26 cellular contexts compared by ENCODE assay signal in the genomic region with DNA sequence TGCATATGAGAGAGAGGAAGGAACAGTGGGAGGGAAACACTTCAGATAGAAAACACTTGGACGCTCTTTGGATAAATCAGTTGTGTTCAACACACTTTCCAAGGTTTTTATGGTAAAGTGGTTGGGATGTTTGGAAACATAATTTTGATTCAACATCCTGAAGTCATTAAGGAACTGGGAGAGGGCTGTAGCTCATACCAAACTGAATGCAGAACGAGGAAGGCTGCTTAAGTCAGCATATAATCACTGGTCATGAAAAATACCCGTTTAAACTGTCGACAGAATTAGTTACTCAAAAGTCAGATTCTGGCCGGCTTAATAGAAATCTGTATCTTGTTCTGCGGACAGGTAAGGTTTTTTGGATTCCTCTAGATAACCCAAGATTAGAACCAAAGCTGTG. TPM values are rescaled to one million over a fixed set of nuclear protein-coding genes. Genes with fewer than 3 reads are reported as not detected.
A peak's percentile ranks its signal among the peaks of the same experiment; 100 is the strongest.
DNase-seq lines count a peak whose midpoint lies in the region; ATAC-seq and TF ChIP-seq lines count a peak whose summit lies in the region.
"Had no signal": no experiment of that assay in that cellular context is flagged by ENCODE, and none has a peak within 500 bp of the region (broad histone marks: within the 10 kb centered on the region; RNA-seq: fewer than 3 reads in every experiment).

No MANE protein-coding gene starts in this region.

- no peak overlapping the region for H3K23ac ChIP-seq in IMR-90 (ENCODE audit: low read depth, low read length)

- no peaks in the 10 kb centered on the region for H3K4me1 Mint-ChIP-seq in chondrocyte (ENCODE audit: low read depth)
- H3K4me1 Mint-ChIP-seq: brain; stimulated activated memory B cell treated with anti-CD40 and anti-IgM and Interleukin-4, amounts not matched to agents 10 μg/mL and 1 μg/mL and 100 μg/mL, for 72 hours had no signal

- H2AK5ac ChIP-seq in IMR-90 (ENCODE audit: low read depth, low read length) = no peak overlapping the region

- H3K27me3 Mint-ChIP-seq in chondrocyte (ENCODE audit: low read depth) = no peaks in the 10 kb centered on the region
- H3K27me3 Mint-ChIP-seq: activated CD8-positive, alpha-beta T cell treated with anti-CD3 and anti-CD28 coated beads for 36 hours; brain; IgD-negative memory B cell; stimulated activated memory B cell treated with anti-CD40 and anti-IgM and Interleukin-4, amounts not matched to agents 10 μg/mL and 1 μg/mL and 100 μg/mL, for 72 hours had no signal

- no peak overlapping the region for H3K56ac ChIP-seq in IMR-90 (ENCODE audit: extremely low read depth, insufficient read depth, low read length)

- H3K18ac ChIP-seq in IMR-90 (ENCODE audit: low read depth, low read length) = no peak overlapping the region

- H3K36me3 Mint-ChIP-seq in chondrocyte (ENCODE audit: low read depth) = peaks cover 1% of the 10 kb centered on the region
- H3K36me3 Mint-ChIP-seq: IgD-negative memory B cell had no signal

- H3K9me3 ChIP-seq in IMR-90 (ENCODE audit: control insufficient read depth, insufficient read depth, low read length) (no peaks in the 10 kb centered on the region), psoas muscle (no peaks in the 10 kb centered on the region)
- H3K9me3 ChIP-seq: heart right ventricle, neutrophil, suprapubic skin, upper lobe of right lung had no signal

- H3K14ac ChIP-seq in IMR-90 (replicated peaks; ENCODE audit: low read depth, low read length) = no peak overlapping the region

- no peak for TF ChIP-seq POLR2A in IMR-90 (IDR thresholded peaks at IDR 0.05; ENCODE audit: low read depth, low read length)

- no peak for TF ChIP-seq RAD21 in IMR-90 (IDR thresholded peaks at IDR 0.05; ENCODE audit: low read length)

- H3K9ac ChIP-seq in IMR-90 (ENCODE audit: low read depth, low read length) = no peak overlapping the region

- H3K9me3 Mint-ChIP-seq in chondrocyte (ENCODE audit: low read depth) = no peaks in the 10 kb centered on the region
- H3K9me3 Mint-ChIP-seq: activated CD8-positive, alpha-beta T cell treated with anti-CD3 and anti-CD28 coated beads for 36 hours; brain; IgD-negative memory B cell; stimulated activated memory B cell treated with anti-CD40 and anti-IgM and Interleukin-4, amounts not matched to agents 10 μg/mL and 1 μg/mL and 100 μg/mL, for 72 hours had no signal

- H2BK15ac ChIP-seq in IMR-90 (ENCODE audit: low read depth, low read length) = no peak overlapping the region

- H3K4me3 ChIP-seq in IMR-90 (ENCODE audit: insufficient read depth, low read depth, low read length) (no peak overlapping the region), psoas muscle (no peak overlapping the region)
- H3K4me3 ChIP-seq: heart right ventricle, suprapubic skin, upper lobe of right lung had no signal

- no peak overlapping the region for H4K5ac ChIP-seq in IMR-90 (ENCODE audit: low read depth, low read length)

- H3K4ac ChIP-seq in IMR-90 (ENCODE audit: low read depth, low read length) = no peak overlapping the region

- dilution Hi-C loops in IMR-90 (cut with HindIII; ENCODE audit: low sequenced_read_pairs, unreplicated experiment) = no loop called here

- no peak overlapping the region for H4K91ac ChIP-seq in IMR-90 (ENCODE audit: insufficient read depth, low read depth, low read length)

- H3K9me1 ChIP-seq in IMR-90 (ENCODE audit: insufficient read depth, low read length) = no peaks in the 10 kb centered on the region

- no peaks in the 10 kb centered on the region for H3K4me1 ChIP-seq in IMR-90 (ENCODE audit: control insufficient read depth, insufficient read depth, low read length)
- peaks cover 13% of the 10 kb centered on the region for H3K4me1 ChIP-seq in psoas muscle
- H3K4me1 ChIP-seq: suprapubic skin, upper lobe of right lung had no signal

- H3K4me3 Mint-ChIP-seq in chondrocyte (ENCODE audit: unreplicated experiment) = no peak overlapping the region
- H3K4me3 Mint-ChIP-seq: activated CD8-positive, alpha-beta T cell treated with anti-CD3 and anti-CD28 coated beads for 36 hours; brain; IgD-negative memory B cell; stimulated activated memory B cell treated with anti-CD40 and anti-IgM and Interleukin-4, amounts not matched to agents 10 μg/mL and 1 μg/mL and 100 μg/mL, for 72 hours had no signal

- no TSS peak for BruUV-seq in IMR-90 (replicated peaks; lab: Mats Ljungman, UMichigan)

- H3K27ac ChIP-seq in IMR-90 (ENCODE audit: insufficient read depth, low read length) = no peak overlapping the region
- peak overlapping the region; percentile 19 for H3K27ac ChIP-seq in psoas muscle
- H3K27ac ChIP-seq: epithelial cell of prostate, heart right ventricle, neutrophil, suprapubic skin, upper lobe of right lung had no signal

- no peak overlapping the region for H2BK20ac ChIP-seq in IMR-90 (ENCODE audit: low read depth, low read length)

- no peak for TF ChIP-seq CTCF in IMR-90 (conservative IDR thresholded peaks at IDR 0.05; ENCODE audit: low read depth, low read length)
- no peak for TF ChIP-seq CTCF in chondrocyte (IDR thresholded peaks at IDR 0.05)
- no peak for TF ChIP-seq CTCF in psoas muscle (IDR thresholded peaks at IDR 0.05)

- DNase-seq in IMR-90 = no peak
- no peak for DNase-seq in chondrocyte (ENCODE audit: low spot score)
- DNase-seq in psoas muscle = no peak
- DNase-seq in retina = no peak
- no peak for DNase-seq in HPDE6-E6E7 (ENCODE audit: extremely low spot score)
- no peak for DNase-seq in T-helper 9 cell
- DNase-seq: activated CD4-positive, alpha-beta T cell treated with anti-CD3 and anti-CD28 coated beads for 1 hour; activated CD8-positive, alpha-beta T cell treated with anti-CD3 and anti-CD28 coated beads for 36 hours; activated gamma-delta T cell treated with Interleukin-2 at 50 U/mL for 16 hours; C1 segment of cervical spinal cord; COR-L47; DMS53; effector CD4-positive, alpha-beta T cell; heart right ventricle; left cardiac atrium; NCI-H446 treated with DMSO at 0.1 percent for 48 hours; NCI-H82; stimulated activated CD4-positive, alpha-beta T cell treated with anti-CD3 and anti-CD28 coated beads, Interleukin-4, amount 100 ng/mL, for 24 hours; upper lobe of right lung had no signal

- POLR2A ChIA-PET in IMR-90 (lab: Charles Lee; ENCODE audit: unreplicated experiment) = no interaction called here

- intact Hi-C loops in IMR-90 (cut with micrococcal nuclease) = no loop called here
- intact Hi-C loops in psoas muscle (cut with DNase I) = no loop called here

- ATAC-seq in IMR-90 (ENCODE audit: low read depth) = no peak
- no peak for ATAC-seq in psoas muscle
- ATAC-seq: activated CD8-positive, alpha-beta T cell treated with anti-CD3 and anti-CD28 coated beads for 36 hours; heart right ventricle; left cardiac atrium; sciatic nerve; stimulated activated memory B cell treated with anti-CD40 and anti-IgM and Interleukin-4, amounts not matched to agents 10 μg/mL and 1 μg/mL and 100 μg/mL, for 72 hours; upper lobe of right lung had no signal

- WGBS in IMR-90 (ENCODE audit: extremely low coverage in 2 of 2, insufficient read length in 1 of 2), 2 experiments = 87% methylated on average over 6 of the region's 6 CpGs; no CpG with 5 or more reads in 1 of the 2 experiments
- 81 to 85% (median 82%) methylated on average over 6 of the region's 6 CpGs for WGBS in psoas muscle, 3 donors

- no peak overlapping the region for H2BK5ac ChIP-seq in IMR-90 (ENCODE audit: low read depth, low read length, poor library complexity, severe bottlenecking)

- no peak overlapping the region for H2AK9ac ChIP-seq in IMR-90 (replicated peaks; ENCODE audit: low read depth, low read length, poor library complexity)

- CTCF ChIA-PET in IMR-90 (lab: Yijun Ruan, JAX) = interaction anchor here (0.6 kb wide), 1 partner anchor 9 kb away, joined by 4 read pairs; no protein-coding TSS in a partner anchor

- peaks cover 20 to 29% of the 10 kb centered on the region in 2 experiments for H3K79me1 ChIP-seq in IMR-90 (ENCODE audit: low read depth in 1 of 2, low read length in 2 of 2)

- H3K27me3 ChIP-seq in IMR-90 (ENCODE audit: control insufficient read depth, insufficient read depth, low read length) (no peaks in the 10 kb centered on the region), psoas muscle (ENCODE audit: insufficient read depth in 3 of 3, low read length in 2 of 3) (no peaks in the 10 kb centered on the region)
- H3K27me3 ChIP-seq: heart right ventricle, neutrophil, suprapubic skin, upper lobe of right lung had no signal

- H2AFZ ChIP-seq in IMR-90 (replicated peaks; ENCODE audit: low read length, poor library complexity) = no peak overlapping the region

- no peak overlapping the region for H2BK120ac ChIP-seq in IMR-90 (ENCODE audit: low read depth, low read length)

- no peaks in the 10 kb centered on the region for H4K20me1 ChIP-seq in IMR-90 (ENCODE audit: insufficient read depth, low read length)

- peak overlapping the region; percentile 37 for H3K27ac Mint-ChIP-seq in chondrocyte (ENCODE audit: unreplicated experiment)
- H3K27ac Mint-ChIP-seq: activated CD8-positive, alpha-beta T cell treated with anti-CD3 and anti-CD28 coated beads for 36 hours; stimulated activated memory B cell treated with anti-CD40 and anti-IgM and Interleukin-4, amounts not matched to agents 10 μg/mL and 1 μg/mL and 100 μg/mL, for 72 hours had no signal

- H4K8ac ChIP-seq in IMR-90 (ENCODE audit: low read depth in 2 of 2, low read length in 2 of 2) = no peak overlapping the region

- in situ Hi-C loops in IMR-90 (cut with MboI; ENCODE audit: low sequenced_read_pairs) = no loop called here

- H3K36me3 ChIP-seq in IMR-90 (ENCODE audit: control insufficient read depth, insufficient read depth, low read length) = peaks cover 11% of the 10 kb centered on the region
- peaks cover 6 to 80% of the 10 kb centered on the region in 2 donors for H3K36me3 ChIP-seq in psoas muscle (ENCODE audit: insufficient read depth in 1 of 2, low read depth in 1 of 2)
- H3K36me3 ChIP-seq: suprapubic skin had no signal

- H3K4me2 ChIP-seq in IMR-90 (ENCODE audit: low read depth, low read length) = no peak overlapping the region

RNA-seq across cellular contexts. Expression of a gene that starts 14.9 kb away (rescaled TPM):
- total RNA-seq in IMR-90 (2012; rRNA removed) (14.7 and 18.3 TPM in 2 replicates), chondrocyte (50.3 to 57.1 TPM (median 53.0 TPM) in 3 replicates), psoas muscle (10 to 100 TPM; 14.6 to 59.7 (median 38.0) TPM)
- polyA plus RNA-seq in IMR-90 (2012; rRNA removed) (26.9 and 28.8 TPM in 2 replicates), psoas muscle (10 to 100 TPM; 23.5 to 36.9 (median 28.1) TPM)
- 19.4 and 24.0 TPM in 2 replicates for polyA plus RNA-seq in IMR-90 (2012; cell fraction: cytosol; rRNA removed)
- polyA plus RNA-seq in IMR-90 (2012; cell fraction: nucleus; rRNA removed; ENCODE audit: low replicate concordance) = 7.0 and 14.4 TPM in 2 replicates

RNA-seq across cellular contexts. Expression of a gene that starts 15.6 kb away (rescaled TPM):
- 94.1 and 228 TPM in 2 replicates for total RNA-seq in IMR-90 (2012; rRNA removed)
- 203 and 251 TPM in 2 replicates for polyA plus RNA-seq in IMR-90 (2012; rRNA removed)
- polyA plus RNA-seq in IMR-90 (2012; cell fraction: cytosol; rRNA removed) = 38.0 and 140 TPM in 2 replicates
- polyA plus RNA-seq in IMR-90 (2012; cell fraction: nucleus; rRNA removed; ENCODE audit: low replicate concordance) = 17.4 and 98.8 TPM in 2 replicates
- 86.8 to 121 TPM (median 90.5 TPM) in 3 replicates for total RNA-seq in chondrocyte
- 100 to 1,000 TPM in 3 of 4 donors, 10 to 100 TPM in 1; 82.9 to 254 (median 174) TPM for total RNA-seq in psoas muscle
- 100 to 1,000 TPM; 193 to 527 (median 243) TPM for polyA plus RNA-seq in psoas muscle

RNA-seq across cellular contexts. Expression of a gene that starts 21.5 kb away (rescaled TPM):
- 0.56 and 0.90 TPM in 2 replicates for total RNA-seq in IMR-90 (2012; rRNA removed)
- polyA plus RNA-seq in IMR-90 (2012; rRNA removed) = 1.9 and 2.3 TPM in 2 replicates
- 1.6 and 1.9 TPM in 2 replicates for polyA plus RNA-seq in IMR-90 (2012; cell fraction: cytosol; rRNA removed)
- 2.6 and 2.9 TPM in 2 replicates for polyA plus RNA-seq in IMR-90 (2012; cell fraction: nucleus; rRNA removed; ENCODE audit: low replicate concordance)
- 1.2 to 3.1 TPM (median 2.0 TPM) in 3 replicates for total RNA-seq in chondrocyte
- total RNA-seq in psoas muscle = 10 to 100 TPM in 1 of 4 donors, 1 to 10 TPM in 2, under 1 TPM in 1; 0.42 to 12.3 (median 4.9) TPM
- polyA plus RNA-seq in psoas muscle = 10 to 100 TPM in 1 of 3 donors, 1 to 10 TPM in 2; 6.6 to 14.7 (median 7.4) TPM

RNA-seq across cellular contexts. Expression of a gene that starts 21.6 kb away (rescaled TPM):
- total RNA-seq in IMR-90 (2012; rRNA removed) (7.9 and 10.3 TPM in 2 replicates), chondrocyte (13.3 to 20.7 TPM (median 13.9 TPM) in 3 replicates), psoas muscle (10 to 100 TPM; 30.5 to 62.5 (median 48.9) TPM)
- polyA plus RNA-seq in IMR-90 (2012; rRNA removed) (15.3 and 16.3 TPM in 2 replicates), psoas muscle (100 to 1,000 TPM in 1 of 3 donors, 10 to 100 TPM in 2; 59.9 to 139 (median 98.1) TPM)
- 7.8 and 9.4 TPM in 2 replicates for polyA plus RNA-seq in IMR-90 (2012; cell fraction: cytosol; rRNA removed)
- 4.0 and 8.8 TPM in 2 replicates for polyA plus RNA-seq in IMR-90 (2012; cell fraction: nucleus; rRNA removed; ENCODE audit: low replicate concordance)

RNA-seq across cellular contexts. Expression of a gene that starts 24.4 kb away (rescaled TPM):
- total RNA-seq in IMR-90 (2012; rRNA removed) (15.4 and 19.7 TPM in 2 replicates), chondrocyte (28.3 to 29.9 TPM (median 28.5 TPM) in 3 replicates), psoas muscle (10 to 100 TPM; 19.3 to 36.3 (median 23.1) TPM)
- polyA plus RNA-seq in IMR-90 (2012; rRNA removed) (22.5 and 24.3 TPM in 2 replicates), psoas muscle (10 to 100 TPM; 22.8 to 34.8 (median 29.4) TPM)
- polyA plus RNA-seq in IMR-90 (2012; cell fraction: cytosol; rRNA removed) = 16.2 and 17.8 TPM in 2 replicates
- polyA plus RNA-seq in IMR-90 (2012; cell fraction: nucleus; rRNA removed; ENCODE audit: low replicate concordance) = 11.0 and 16.5 TPM in 2 replicates
